7 cellular contexts compared by ENCODE assay signal in genomic region chr17:2239882-2240430, GRCh38.
A peak's percentile ranks its signal among the peaks of the same experiment; 100 is the strongest.
DNase-seq lines count a peak whose midpoint lies in the region; ATAC-seq and TF ChIP-seq lines count a peak whose summit lies in the region.

No MANE protein-coding gene starts in this region.

- TF ChIP-seq CTCF in SK-N-SH (IDR thresholded peaks at IDR 0.05): no peak

- POLR2A ChIA-PET in SK-N-SH (lab: Yijun Ruan, JAX): no interaction called here

- peaks cover 12 to 24% of the 10 kb centered on the region in 2 experiments for H3K36me3 ChIP-seq in SK-N-SH (replicated peaks in 1 of 2; ENCODE audit: control insufficient read depth in 1 of 2, insufficient read depth in 2 of 2, low read length in 1 of 2)

- peak; percentile 48 for ATAC-seq in GM18873 (IDR thresholded peaks at IDR 0.05; ENCODE audit: low FRiP score, unreplicated experiment)
- peak; percentile 60 for ATAC-seq in HG02840 (IDR thresholded peaks at IDR 0.05; ENCODE audit: low FRiP score, unreplicated experiment)

- H3K9ac ChIP-seq in SK-N-SH: peak overlapping the region; percentile 19; the same call in 1 of the 2 replicates

- peaks cover 28% of the 10 kb centered on the region for H3F3A ChIP-seq in SK-N-SH (replicated peaks; ENCODE audit: insufficient read depth)

- H3K27me3 ChIP-seq in SK-N-SH (ENCODE audit: insufficient read depth): no peaks in the 10 kb centered on the region

- TF ChIP-seq EP300 in SK-N-SH (IDR thresholded peaks at IDR 0.05; ENCODE audit: borderline replicate concordance in 1 of 2, low read depth in 1 of 2, low read length in 1 of 2): peak in 1 of 2 experiments; percentile 80; a peak in 1 of 4 replicates

- CTCF ChIA-PET in SK-N-SH (lab: Yijun Ruan, JAX): interaction anchor here (1.4 to 2.6 kb wide), 4 partner anchors 8 to 331 kb away, joined by 3 to 12 read pairs (median 6); partner anchors contain the start of gene HIC1

- H3K27ac ChIP-seq in SK-N-SH (ENCODE audit: low read depth in 2 of 2, low read length in 1 of 2) (peak overlapping the region; percentile 72 to 93; a peak in 3 of 4 replicates), caudate nucleus (ENCODE audit: low read depth, low read length) (no peak overlapping the region)

- H3K9me3 ChIP-seq in SK-N-SH: no peaks in the 10 kb centered on the region

- H3K9me2 ChIP-seq in SK-N-SH: no peaks in the 10 kb centered on the region

- H4K20me1 ChIP-seq in SK-N-SH (ENCODE audit: insufficient read depth): no peaks in the 10 kb centered on the region

- H3K4me1 ChIP-seq in SK-N-SH (ENCODE audit: control insufficient read depth in 1 of 2, insufficient read depth in 2 of 2, low read depth in 1 of 2, low read length in 1 of 2): peaks cover 7 to 29% of the 10 kb centered on the region in 2 experiments; a peak in 3 of 4 replicates

- 12% methylated on average over 10 of the region's 10 CpGs for WGBS in SK-N-SH (ENCODE audit: low lambda C conversion rate)

- H2AFZ ChIP-seq in SK-N-SH (ENCODE audit: low read depth): no peak overlapping the region

- TF ChIP-seq RAD21 in SK-N-SH (IDR thresholded peaks at IDR 0.05; ENCODE audit: low read length): no peak

- DNase-seq in SK-N-SH (no peak), dermis blood vessel endothelial cell (peak; percentile 89), pulmonary artery endothelial cell (ENCODE audit: low read depth, low spot score) (peak; percentile 74), caudate nucleus (lab: John Stamatoyannopoulos, UW) (no peak), cerebellar nuclear complex (lab: John Stamatoyannopoulos, UW) (no peak)

- H3K4me3 ChIP-seq in SK-N-SH (ENCODE audit: low read depth in 2 of 2, low read length in 1 of 2): peak overlapping the region in 1 of 2 experiments; percentile 22; a peak in 1 of 4 replicates

- peaks cover 15% of the 10 kb centered on the region; the same call in 1 of the 2 replicates for H3K79me2 ChIP-seq in SK-N-SH (ENCODE audit: insufficient read depth)

- peak overlapping the region; percentile 56 for H3K4me2 ChIP-seq in SK-N-SH

TF ChIP-seq in SK-N-SH, 30 proteins besides CTCF, POLR2A, EP300 and RAD21:
- TF ChIP-seq RFX5 (IDR thresholded peaks at IDR 0.05; ENCODE audit: low read length) (no peak), PBX3 (IDR thresholded peaks at IDR 0.05) (peak; percentile 94), POLR2AphosphoS5 (IDR thresholded peaks at IDR 0.05; ENCODE audit: low read depth, low read length) (peak; percentile 66; the same call in 1 of the 2 replicates), JUND (IDR thresholded peaks at IDR 0.05) (peak; percentile 92), YY1 (IDR thresholded peaks at IDR 0.05; ENCODE audit: low read depth) (no peak), SMC3 (IDR thresholded peaks at IDR 0.05; ENCODE audit: low read depth, low read length) (0 out of 2 replicates have a peak, but pooled peaks have one; percentile 9), SIN3A (IDR thresholded peaks at IDR 0.05; ENCODE audit: borderline replicate concordance, low read depth, low read length) (peak; percentile 45; the same call in 1 of the 2 replicates), GATA2 (CRISPR knock-in tag; IDR thresholded peaks at IDR 0.05) (no peak), NFIC (IDR thresholded peaks at IDR 0.05; ENCODE audit: borderline replicate concordance) (peak; percentile 86), FOSL2 (IDR thresholded peaks at IDR 0.05; ENCODE audit: borderline replicate concordance, low read depth) (peak; percentile 97), TCF12 (IDR thresholded peaks at IDR 0.05) (peak; percentile 93; the same call in 1 of the 2 replicates), RXRA (IDR thresholded peaks at IDR 0.05; ENCODE audit: borderline replicate concordance, low read depth) (peak; percentile 63; the same call in 1 of the 2 replicates)
TF ChIP-seq in SK-N-SH: peak in this region for 9.

Comparison
In these comparisons a context has a peak if more than half of its experiments do, and no peak if none do; other contexts are left out.
1. DNase-seq: peak in dermis blood vessel endothelial cell (single experiment) and pulmonary artery endothelial cell (single experiment); none in SK-N-SH (single experiment), caudate nucleus (0 of 61) and cerebellar nuclear complex (0 of 2).